ENCODE assay signal across 14 cellular contexts in genomic region chr7:76352193-76352592, GRCh38. TPM values are rescaled to one million over a fixed set of nuclear protein-coding genes. Genes with fewer than 3 reads are reported as not detected.
DNase-seq lines count a peak whose midpoint lies in the region; ATAC-seq, FAIRE-seq and TF ChIP-seq lines count a peak whose summit lies in the region.
"Had no signal": no experiment of that assay in that cellular context is flagged by ENCODE, and none has a peak within 500 bp of the region (broad histone marks: within the 10 kb centered on the region; RNA-seq: fewer than 3 reads in every experiment).

No MANE protein-coding gene starts in this region.

- WGBS in K562 (ENCODE audit: insufficient coverage, low coverage, missing lambda C conversion rate): 85% methylated on average over 6 of the region's 6 CpGs

- intact Hi-C loops in K562 (cut with micrococcal nuclease): no loop called here

- H3K79me2 ChIP-seq in GM23338 (replicated peaks; ENCODE audit: insufficient read depth): peaks cover 100% of the 10 kb centered on the region
- peaks cover 100% of the 10 kb centered on the region for H3K79me2 ChIP-seq in K562 (ENCODE audit: control insufficient read depth, insufficient read depth, low read length)

- peaks cover 33% of the 10 kb centered on the region for H3K4me1 ChIP-seq in CD4-positive, CD25-positive, alpha-beta regulatory T cell (ENCODE audit: control insufficient read depth, insufficient read depth, low read length, poor library complexity, severe bottlenecking)
- H3K4me1 ChIP-seq in GM23338 (ENCODE audit: insufficient read depth) (peaks cover 36% of the 10 kb centered on the region), K562 (replicated peaks in 1 of 2; ENCODE audit: control insufficient read depth in 2 of 2, insufficient read depth in 2 of 2, low read length in 2 of 2) (peaks cover 4 to 19% of the 10 kb centered on the region in 2 experiments; a peak in 4 of 5 replicates)

- no peak for FAIRE-seq in K562 (lab: Jason Lieb, UNC)
- FAIRE-seq in D721Med (lab: Jason Lieb, UNC): no peak
- FAIRE-seq in urothelium cell line (lab: Jason Lieb, UNC): no peak

- H2AFZ ChIP-seq in GM23338: no peak overlapping the region
- no peak overlapping the region for H2AFZ ChIP-seq in K562 (ENCODE audit: low read depth, low read length)

- H3K4me1 Mint-ChIP-seq in CD4-positive, CD25-positive, alpha-beta regulatory T cell: peaks cover 32 to 75% (median 44%) of the 10 kb centered on the region in 4 donors
- peaks cover 46% of the 10 kb centered on the region for H3K4me1 Mint-ChIP-seq in GM23338

- peak overlapping the region; percentile 46 to 88 (median 86) for H3K27ac Mint-ChIP-seq in CD4-positive, CD25-positive, alpha-beta regulatory T cell
- H3K27ac Mint-ChIP-seq in GM23338: no peak overlapping the region

- H3K4me3 ChIP-seq in CD4-positive, CD25-positive, alpha-beta regulatory T cell (ENCODE audit: low read depth, low read length): no peak overlapping the region
- no peak overlapping the region for H3K4me3 ChIP-seq in GM23338
- no peak overlapping the region for H3K4me3 ChIP-seq in K562

- no peaks in the 10 kb centered on the region for H3K9me2 ChIP-seq in GM23338 (ENCODE audit: insufficient read depth)

- H4K20me1 ChIP-seq in GM23338 (replicated peaks; ENCODE audit: insufficient read depth) (peaks cover 92% of the 10 kb centered on the region), K562 (replicated peaks; ENCODE audit: control insufficient read depth, insufficient read depth, low read length) (peaks cover 53% of the 10 kb centered on the region)

- peaks cover 29% of the 10 kb centered on the region for H3F3A ChIP-seq in GM23338 (replicated peaks; ENCODE audit: low read depth)

- no peaks in the 10 kb centered on the region for H3K9me3 ChIP-seq in CD4-positive, CD25-positive, alpha-beta regulatory T cell (ENCODE audit: control insufficient read depth in 2 of 2, low read length in 2 of 2)
- no peaks in the 10 kb centered on the region for H3K9me3 ChIP-seq in K562 (replicated peaks; ENCODE audit: control insufficient read depth, insufficient read depth, low read depth, low read length)

- POLR2A ChIA-PET in K562 (lab: Yijun Ruan, JAX): interaction anchor here (0.6 to 3.8 kb wide), 6 partner anchors 9 to 41 kb away, joined by 3 to 11 read pairs (median 5); no protein-coding TSS in a partner anchor

- H3K9me3 Mint-ChIP-seq in CD4-positive, CD25-positive, alpha-beta regulatory T cell: peaks cover 0 to 2% (median 0%) of the 10 kb centered on the region in 7 donors
- H3K9me3 Mint-ChIP-seq in GM23338: peaks cover 6% of the 10 kb centered on the region; the same call in 1 of the 3 replicates
- H3K9me3 Mint-ChIP-seq: activated naive CD4-positive, alpha-beta T cell treated with anti-CD3 and anti-CD28 coated beads, Interleukin-2, amount 50 U/mL, for 24 hours; stimulated activated naive CD8-positive, alpha-beta T cell treated with anti-CD3 and anti-CD28 coated beads, Interleukin-15, amount 100 ng/mL, for 72 hours had no signal

- H3K27ac ChIP-seq in CD4-positive, CD25-positive, alpha-beta regulatory T cell (ENCODE audit: insufficient read depth, low read length, poor library complexity, severe bottlenecking): no peak overlapping the region
- H3K27ac ChIP-seq in GM23338 (ENCODE audit: low read depth) (peak overlapping the region; percentile 40; the same call in 1 of the 2 replicates), K562 (ENCODE audit: extremely low read depth, low read depth, low read length) (no peak overlapping the region)

- TF ChIP-seq POLR2A in K562 (conservative IDR thresholded peaks at IDR 0.05) (0 out of 2 replicates have a peak, but pooled peaks have one; percentile 12), GM18505 (IDR thresholded peaks at IDR 0.05; ENCODE audit: borderline replicate concordance, extremely low read depth, insufficient read depth, insufficient read length) (no peak)

- peaks cover 19% of the 10 kb centered on the region for H3K36me3 ChIP-seq in CD4-positive, CD25-positive, alpha-beta regulatory T cell (ENCODE audit: control insufficient read depth, insufficient read depth, low read length)
- H3K36me3 ChIP-seq in GM23338 (ENCODE audit: insufficient read depth) (peaks cover 46% of the 10 kb centered on the region), K562 (ENCODE audit: control insufficient read depth, insufficient read depth, low read length) (peaks cover 96% of the 10 kb centered on the region)

- CTCF ChIA-PET in K562 (lab: Yijun Ruan, JAX; ENCODE audit: low intra/inter-chr PET ratio): no interaction called here

- no peak for TF ChIP-seq RAD21 in K562 (CRISPR knock-in tag; conservative IDR thresholded peaks at IDR 0.05 in 1 of 2, IDR thresholded peaks at IDR 0.05 in 1 of 2)

- no peak overlapping the region for H3K4me2 ChIP-seq in GM23338
- no peak overlapping the region for H3K4me2 ChIP-seq in K562 (ENCODE audit: insufficient read depth, low read length)

- H3K4me3 Mint-ChIP-seq in CD4-positive, CD25-positive, alpha-beta regulatory T cell: peak overlapping the region in 1 of 4 donors; percentile 14
- 0 out of 3 replicates have a peak overlapping the region, but pooled peaks have one; percentile 34 for H3K4me3 Mint-ChIP-seq in GM23338
- H3K4me3 Mint-ChIP-seq: activated naive CD4-positive, alpha-beta T cell treated with anti-CD3 and anti-CD28 coated beads, Interleukin-2, amount 50 U/mL, for 24 hours; stimulated activated naive CD8-positive, alpha-beta T cell treated with anti-CD3 and anti-CD28 coated beads, Interleukin-15, amount 100 ng/mL, for 72 hours had no signal

- peaks cover 5% of the 10 kb centered on the region for H3K9me1 ChIP-seq in K562 (ENCODE audit: control insufficient read depth, insufficient read depth, low read length)

- H3K27me3 Mint-ChIP-seq in CD4-positive, CD25-positive, alpha-beta regulatory T cell: no peaks in the 10 kb centered on the region
- peaks cover 10% of the 10 kb centered on the region for H3K27me3 Mint-ChIP-seq in GM23338 (ENCODE audit: insufficient read depth, low read depth, poor library complexity)
- H3K27me3 Mint-ChIP-seq: activated naive CD4-positive, alpha-beta T cell treated with anti-CD3 and anti-CD28 coated beads, Interleukin-2, amount 50 U/mL, for 24 hours; stimulated activated naive CD8-positive, alpha-beta T cell treated with anti-CD3 and anti-CD28 coated beads, Interleukin-15, amount 100 ng/mL, for 72 hours had no signal

- no peak for TF ChIP-seq EP300 in K562 (IDR thresholded peaks at IDR 0.05; ENCODE audit: low read length)

- no peak for ATAC-seq in CD4-positive, CD25-positive, alpha-beta regulatory T cell (ENCODE audit: low read depth in 2 of 2)
- peak; percentile 15; the same call in 1 of the 3 replicates for ATAC-seq in GM23338
- peak; percentile 20 for ATAC-seq in K562
- ATAC-seq in GM18505 (IDR thresholded peaks at IDR 0.05; ENCODE audit: unreplicated experiment): no peak
- ATAC-seq: stimulated activated naive CD8-positive, alpha-beta T cell treated with anti-CD3 and anti-CD28 coated beads, Interleukin-15, amount 100 ng/mL, for 72 hours had no signal

- no TSS peak for BruUV-seq in K562 (replicated peaks; lab: Mats Ljungman, UMichigan)

- in situ Hi-C loops in K562 (cut with MboI): no loop called here

- DNase-seq in CD4-positive, CD25-positive, alpha-beta regulatory T cell: no peak
- no peak for DNase-seq in GM23338 (ENCODE audit: low spot score)
- DNase-seq in K562 (ENCODE audit: extremely low read depth in 1 of 4, low spot score in 3 of 4): no peak
- DNase-seq in occipital lobe (lab: John Stamatoyannopoulos, UW): peak; percentile 24
- no peak for DNase-seq in D721Med (ENCODE audit: insufficient read length, low spot score)
- no peak for DNase-seq in urothelium cell line (ENCODE audit: low spot score)
- DNase-seq: cortex of kidney; DND-41; NCI-H1417; NCI-H526 treated with DMSO at 0.1 percent for 48 hours; SHP77 treated with DMSO at 0.1 percent for 48 hours; stimulated activated naive CD8-positive, alpha-beta T cell treated with anti-CD3 and anti-CD28 coated beads, Interleukin-15, amount 100 ng/mL, for 72 hours had no signal

- TF ChIP-seq CTCF in GM23338 (conservative IDR thresholded peaks at IDR 0.05; ENCODE audit: low read depth in 2 of 2): no peak
- no peak for TF ChIP-seq CTCF in K562 (IDR thresholded peaks at IDR 0.05 in 2 of 3, conservative IDR thresholded peaks at IDR 0.05 in 1 of 3; ENCODE audit: insufficient read depth in 2 of 3, low read depth in 1 of 3, low read length in 3 of 3)
- no peak for TF ChIP-seq CTCF in D721Med (IDR thresholded peaks at IDR 0.05; ENCODE audit: insufficient read depth, missing control alignments)

- no peaks in the 10 kb centered on the region for H3K27me3 ChIP-seq in CD4-positive, CD25-positive, alpha-beta regulatory T cell (ENCODE audit: control insufficient read depth, insufficient read depth, low read length)
- H3K27me3 ChIP-seq in GM23338 (ENCODE audit: insufficient read depth): no peaks in the 10 kb centered on the region
- H3K27me3 ChIP-seq in K562 (ENCODE audit: control insufficient read depth in 2 of 2, insufficient read depth in 2 of 2, low read length in 2 of 2): no peaks in the 10 kb centered on the region

- peak overlapping the region in 1 of 2 experiments; percentile 41; a peak in 1 of 4 replicates for H3K9ac ChIP-seq in K562 (ENCODE audit: insufficient read depth in 1 of 2, low read depth in 2 of 2, low read length in 2 of 2)

- H3K36me3 Mint-ChIP-seq in CD4-positive, CD25-positive, alpha-beta regulatory T cell: peaks cover 32% of the 10 kb centered on the region
- peaks cover 98% of the 10 kb centered on the region for H3K36me3 Mint-ChIP-seq in GM23338 (ENCODE audit: low read depth)

RNA-seq across cellular contexts. Expression of gene YWHAG, which starts 6.6 kb away (rescaled TPM):
- total RNA-seq in CD4-positive, CD25-positive, alpha-beta regulatory T cell: 36.6 TPM
- 1 to 10 TPM; 1.7 to 2.7 (median 2.0) TPM for polyA plus RNA-seq in CD4-positive, CD25-positive, alpha-beta regulatory T cell
- total RNA-seq in GM23338 (2014; rRNA removed; shearing (Covaris generic)): 179 and 180 TPM in 2 replicates
- polyA plus RNA-seq in GM23338 (2016; fragmentation: Nextera tagmentation; extraction: Ambion mirVana) (82.2 and 97.0 TPM in 2 replicates), K562 (2011; rRNA removed) (67.6 and 94.5 TPM in 2 replicates), K562 (2014; fragmentation: Illumina TruSeq; extraction: Trizol) (200 and 204 TPM in 2 replicates), K562 (2014; fragmentation: Nextera tagmentation; extraction: Ambion mirVana) (10 to 100 TPM; 30.4 to 37.6 TPM), K562 (2014; rRNA removed) (74.9 and 83.6 TPM in 2 replicates)
- total RNA-seq in K562 (2011; cell fraction: chromatin; rRNA removed; ENCODE audit: low replicate concordance): 60.5 and 71.2 TPM in 2 replicates
- total RNA-seq in K562 (2011; cell fraction: nucleolus; rRNA removed): 39.9 and 41.7 TPM in 2 replicates
- total RNA-seq in K562 (2011; cell fraction: nucleoplasm; rRNA removed): 59.5 and 77.9 TPM in 2 replicates
- total RNA-seq in K562 (2014; rRNA removed) (50.3 and 53.2 TPM in 2 replicates), K562 (2014; rRNA removed; fragmentation: Illumina TruSeq; extraction: Trizol) (144 and 155 TPM in 2 replicates), K562 (2015; rRNA removed; fragmentation: Illumina TruSeq; extraction: Trizol) (135 and 136 TPM in 2 replicates), K562 (2021) (238 and 246 TPM in 2 replicates), occipital lobe (387 TPM)
- polyA plus RNA-seq in K562 (2011; cell fraction: cytosol; rRNA removed): 43.4 and 52.2 TPM in 2 replicates
- 30.1 and 40.2 TPM in 2 replicates for polyA plus RNA-seq in K562 (2011; cell fraction: nucleus; rRNA removed)
- 142 and 212 TPM in 2 replicates for polyA plus RNA-seq in K562 (2012)
- polyA minus RNA-seq in K562 (2011; rRNA and poly(A)+ RNA removed): 142 and 187 TPM in 2 replicates
- 110 and 154 TPM in 2 replicates for polyA minus RNA-seq in K562 (2011; cell fraction: cytosol; rRNA and poly(A)+ RNA removed)
- polyA minus RNA-seq in K562 (2011; cell fraction: nucleus; rRNA and poly(A)+ RNA removed): 23.0 and 31.1 TPM in 2 replicates

RNA-seq across cellular contexts. Expression of gene HSPB1, which starts 49.7 kb away (rescaled TPM):
- total RNA-seq in CD4-positive, CD25-positive, alpha-beta regulatory T cell: 23.0 TPM
- polyA plus RNA-seq in CD4-positive, CD25-positive, alpha-beta regulatory T cell: 10 to 100 TPM; 48.8 to 81.2 (median 56.3) TPM
- 47.5 and 48.1 TPM in 2 replicates for total RNA-seq in GM23338 (2014; rRNA removed; shearing (Covaris generic))
- polyA plus RNA-seq in GM23338 (2016; fragmentation: Nextera tagmentation; extraction: Ambion mirVana) (437 and 458 TPM in 2 replicates), K562 (2011; rRNA removed) (44.8 and 88.9 TPM in 2 replicates), K562 (2014; fragmentation: Illumina TruSeq; extraction: Trizol) (258 and 607 TPM in 2 replicates), K562 (2014; fragmentation: Nextera tagmentation; extraction: Ambion mirVana) (100 to 1,000 TPM in 1 of 2 experiments, 10 to 100 TPM in 1; 97.3 to 128 TPM), K562 (2014; rRNA removed) (283 and 298 TPM in 2 replicates)
- 7.2 and 18.6 TPM in 2 replicates for total RNA-seq in K562 (2011; cell fraction: chromatin; rRNA removed; ENCODE audit: low replicate concordance)
- 37.0 and 39.4 TPM in 2 replicates for total RNA-seq in K562 (2011; cell fraction: nucleolus; rRNA removed)
- total RNA-seq in K562 (2011; cell fraction: nucleoplasm; rRNA removed): 25.3 and 28.7 TPM in 2 replicates
- total RNA-seq in K562 (2014; rRNA removed) (138 and 216 TPM in 2 replicates), K562 (2014; rRNA removed; fragmentation: Illumina TruSeq; extraction: Trizol) (16.0 and 27.1 TPM in 2 replicates), K562 (2015; rRNA removed; fragmentation: Illumina TruSeq; extraction: Trizol) (180 TPM in 2 replicates), K562 (2021) (522 and 565 TPM in 2 replicates), occipital lobe (2.7 TPM)
- 114 and 636 TPM in 2 replicates for polyA plus RNA-seq in K562 (2011; cell fraction: cytosol; rRNA removed)
- 55.5 and 127 TPM in 2 replicates for polyA plus RNA-seq in K562 (2011; cell fraction: nucleus; rRNA removed)
- 343 and 551 TPM in 2 replicates for polyA plus RNA-seq in K562 (2012)
- polyA minus RNA-seq in K562 (2011; rRNA and poly(A)+ RNA removed): 7.3 and 10.1 TPM in 2 replicates
- 107 and 110 TPM in 2 replicates for polyA minus RNA-seq in K562 (2011; cell fraction: cytosol; rRNA and poly(A)+ RNA removed)
- polyA minus RNA-seq in K562 (2011; cell fraction: nucleus; rRNA and poly(A)+ RNA removed): 19.9 and 22.8 TPM in 2 replicates

RNA-seq across cellular contexts. Expression of gene SSC4D, which starts 57.3 kb away (rescaled TPM):
- not detected for total RNA-seq in CD4-positive, CD25-positive, alpha-beta regulatory T cell
- under 1 TPM in 2 of 4 donors, not detected in 2; 0.25 to 0.65 TPM for polyA plus RNA-seq in CD4-positive, CD25-positive, alpha-beta regulatory T cell
- total RNA-seq in GM23338 (2014; rRNA removed; shearing (Covaris generic)): 11.4 and 12.7 TPM in 2 replicates
- polyA plus RNA-seq in GM23338 (2016; fragmentation: Nextera tagmentation; extraction: Ambion mirVana) (4.9 and 9.7 TPM in 2 replicates), K562 (2011; rRNA removed) (0.91 and 1.2 TPM in 2 replicates), K562 (2014; fragmentation: Illumina TruSeq; extraction: Trizol) (0.80 and 1.5 TPM in 2 replicates), K562 (2014; fragmentation: Nextera tagmentation; extraction: Ambion mirVana) (under 1 TPM in 1 of 2 experiments, not detected in 1; 0.06 TPM), K562 (2014; rRNA removed) (0.67 and 1.0 TPM in 2 replicates)
- 0.74 and 1.7 TPM in 2 replicates for total RNA-seq in K562 (2011; cell fraction: chromatin; rRNA removed; ENCODE audit: low replicate concordance)
- 2.6 and 3.0 TPM in 2 replicates for total RNA-seq in K562 (2011; cell fraction: nucleolus; rRNA removed)
- 1.2 TPM in 2 replicates for total RNA-seq in K562 (2011; cell fraction: nucleoplasm; rRNA removed)
- total RNA-seq in K562 (2014; rRNA removed) (0.41 and 0.49 TPM in 2 replicates), K562 (2014; rRNA removed; fragmentation: Illumina TruSeq; extraction: Trizol) (0.19 and 0.65 TPM in 2 replicates), K562 (2015; rRNA removed; fragmentation: Illumina TruSeq; extraction: Trizol) (0.98 and 1.1 TPM in 2 replicates), K562 (2021) (0.98 and 1.2 TPM in 2 replicates), occipital lobe (0.94 TPM)
- polyA plus RNA-seq in K562 (2011; cell fraction: cytosol; rRNA removed): 0.71 and 2.0 TPM in 2 replicates
- 1.8 and 2.8 TPM in 2 replicates for polyA plus RNA-seq in K562 (2011; cell fraction: nucleus; rRNA removed)
- polyA plus RNA-seq in K562 (2012): 1.9 and 4.0 TPM in 2 replicates
- polyA minus RNA-seq in K562 (2011; rRNA and poly(A)+ RNA removed): 0.30 and 0.53 TPM in 2 replicates
- polyA minus RNA-seq in K562 (2011; cell fraction: cytosol; rRNA and poly(A)+ RNA removed): 0.55 and 0.76 TPM in 2 replicates
- 0.27 TPM in 1 of 2 replicates, not detected in the other for polyA minus RNA-seq in K562 (2011; cell fraction: nucleus; rRNA and poly(A)+ RNA removed)

Comparison
In these comparisons a context has a peak if more than half of its experiments do, and no peak if none do; other contexts are left out.
1. ATAC-seq: peak in GM23338 (single experiment) and K562 (single experiment); none in CD4-positive, CD25-positive, alpha-beta regulatory T cell (0 of 2) and GM18505 (single experiment).